ENCODE assay signal across 8 cellular contexts in genomic region chr3:177597325-177598109, GRCh38.
DNase-seq lines count a peak whose midpoint lies in the region; ATAC-seq and TF ChIP-seq lines count a peak whose summit lies in the region.

No MANE protein-coding gene starts in this region.

- H3K36me3 Mint-ChIP-seq in activated naive CD8-positive, alpha-beta T cell treated with anti-CD3 and anti-CD28 coated beads, Interleukin-2, amount 10 ng/mL, durations not matched to agents 7 days and 5 days, result peaks cover 6% of the 10 kb centered on the region

- ATAC-seq in GM19043 (IDR thresholded peaks at IDR 0.05; ENCODE audit: low read depth, unreplicated experiment), result peak; percentile 82
- ATAC-seq in HG03354 (IDR thresholded peaks at IDR 0.05; ENCODE audit: poor library complexity, severe bottlenecking, unreplicated experiment), result peak; percentile 83
- peak; percentile 81 for ATAC-seq in activated naive CD8-positive, alpha-beta T cell treated with anti-CD3 and anti-CD28 coated beads, Interleukin-2, amount 10 ng/mL, durations not matched to agents 7 days and 5 days (ENCODE audit: low read depth)
- peak; percentile 83 for ATAC-seq in left ventricle myocardium superior

- H3K9me3 Mint-ChIP-seq in activated naive CD8-positive, alpha-beta T cell treated with anti-CD3 and anti-CD28 coated beads, Interleukin-2, amount 10 ng/mL, durations not matched to agents 7 days and 5 days, result peaks cover 4% of the 10 kb centered on the region

- 28 to 52% methylated on average over 10 of the region's 10 CpGs for WGBS in sigmoid colon, 2 donors

- H3K9me3 ChIP-seq in sigmoid colon, result no peaks in the 10 kb centered on the region

- peak overlapping the region; percentile 95 for H3K27ac Mint-ChIP-seq in activated naive CD8-positive, alpha-beta T cell treated with anti-CD3 and anti-CD28 coated beads, Interleukin-2, amount 10 ng/mL, durations not matched to agents 7 days and 5 days

- H3K27me3 Mint-ChIP-seq in activated naive CD8-positive, alpha-beta T cell treated with anti-CD3 and anti-CD28 coated beads, Interleukin-2, amount 10 ng/mL, durations not matched to agents 7 days and 5 days, result no peaks in the 10 kb centered on the region

- peaks cover 0 to 68% (median 55%) of the 10 kb centered on the region in 4 donors for H3K4me1 ChIP-seq in sigmoid colon

- peak overlapping the region in 2 of 4 donors; percentile 0 to 7 for H3K4me3 ChIP-seq in sigmoid colon

- H3K4me1 Mint-ChIP-seq in activated naive CD8-positive, alpha-beta T cell treated with anti-CD3 and anti-CD28 coated beads, Interleukin-2, amount 10 ng/mL, durations not matched to agents 7 days and 5 days, result peaks cover 53% of the 10 kb centered on the region

- peak overlapping the region; percentile 79 for H3K4me3 Mint-ChIP-seq in activated naive CD8-positive, alpha-beta T cell treated with anti-CD3 and anti-CD28 coated beads, Interleukin-2, amount 10 ng/mL, durations not matched to agents 7 days and 5 days

- TF ChIP-seq POLR2A in sigmoid colon (IDR thresholded peaks at IDR 0.05), result no peak

- POLR2A ChIA-PET in activated naive CD8-positive, alpha-beta T cell treated with anti-CD3 and anti-CD28 coated beads, Interleukin-2, amount 10 ng/mL, durations not matched to agents 7 days and 5 days (lab: Charles Lee), result interaction anchor here (0.9 to 1.4 kb wide), 5 partner anchors 8 to 400 kb away, joined by 3 to 5 read pairs (median 4); partner anchors contain the start of gene TBL1XR1

- peak in 1 of 4 donors; percentile 26 for TF ChIP-seq EP300 in sigmoid colon (IDR thresholded peaks at IDR 0.05)

- intact Hi-C loops in left ventricle myocardium superior (cut with micrococcal nuclease) (no loop called here), sigmoid colon (cut with DNase I) (loop anchor here (5.0 to 10.0 kb wide), 4 partner anchors 150 to 403 kb away; partner anchors contain the start of gene TBL1XR1)

- TF ChIP-seq CTCF in sigmoid colon (IDR thresholded peaks at IDR 0.05), result no peak

- H3K36me3 ChIP-seq in sigmoid colon, result no peaks in the 10 kb centered on the region

- DNase-seq in C1 segment of cervical spinal cord (lab: John Stamatoyannopoulos, UW) (peak in 8 of 14 donors; percentile 8 to 57 (median 35)), NCI-H748 treated with DMSO at 0.1 percent for 48 hours (lab: John Stamatoyannopoulos, UW) (peak; percentile 73), left ventricle myocardium superior (no peak), sigmoid colon (peak; percentile 84), OCI-M2 (lab: John Stamatoyannopoulos, UW; ENCODE audit: unreplicated experiment) (no peak)
- DNase-seq in activated naive CD8-positive, alpha-beta T cell treated with anti-CD3 and anti-CD28 coated beads, Interleukin-2, amount 10 ng/mL, durations not matched to agents 7 days and 5 days, result peak; percentile 36

- H3K27me3 ChIP-seq in sigmoid colon, result no peaks in the 10 kb centered on the region

- peak overlapping the region; percentile 69 to 84 (median 79) for H3K27ac ChIP-seq in sigmoid colon

Comparison
In these comparisons a context has a peak if more than half of its experiments do, and no peak if none do; other contexts are left out.
1. DNase-seq: peak in C1 segment of cervical spinal cord (8 of 14), NCI-H748 treated with DMSO at 0.1 percent for 48 hours (single experiment), activated naive CD8-positive, alpha-beta T cell treated with anti-CD3 and anti-CD28 coated beads, Interleukin-2, amount 10 ng/mL, durations not matched to agents 7 days and 5 days (single experiment) and sigmoid colon (single experiment); none in left ventricle myocardium superior (single experiment) and OCI-M2 (single experiment).
2. Peak in every context shown above with its lines, with median percentiles within 50 percentile points of each other: ATAC-seq.